2 cellular contexts compared by ENCODE assay signal in genomic region chr11:126952533-126952932, GRCh38. TPM values are rescaled to one million over a fixed set of nuclear protein-coding genes. Genes with fewer than 3 reads are reported as not detected.
"Had no signal": no experiment of that assay in that cellular context is flagged by ENCODE, and none has a peak within 500 bp of the region (broad histone marks: within the 10 kb centered on the region; RNA-seq: fewer than 3 reads in every experiment).

No MANE protein-coding gene starts in this region.

RNA-seq across cellular contexts. Expression of gene KIRREL3, which starts 48.0 kb away (rescaled TPM):
- total RNA-seq: MCF 10A, NCI-H460 had no signal
